Comparison of ENCODE assay signal across 1 cellular context in the genomic region with DNA sequence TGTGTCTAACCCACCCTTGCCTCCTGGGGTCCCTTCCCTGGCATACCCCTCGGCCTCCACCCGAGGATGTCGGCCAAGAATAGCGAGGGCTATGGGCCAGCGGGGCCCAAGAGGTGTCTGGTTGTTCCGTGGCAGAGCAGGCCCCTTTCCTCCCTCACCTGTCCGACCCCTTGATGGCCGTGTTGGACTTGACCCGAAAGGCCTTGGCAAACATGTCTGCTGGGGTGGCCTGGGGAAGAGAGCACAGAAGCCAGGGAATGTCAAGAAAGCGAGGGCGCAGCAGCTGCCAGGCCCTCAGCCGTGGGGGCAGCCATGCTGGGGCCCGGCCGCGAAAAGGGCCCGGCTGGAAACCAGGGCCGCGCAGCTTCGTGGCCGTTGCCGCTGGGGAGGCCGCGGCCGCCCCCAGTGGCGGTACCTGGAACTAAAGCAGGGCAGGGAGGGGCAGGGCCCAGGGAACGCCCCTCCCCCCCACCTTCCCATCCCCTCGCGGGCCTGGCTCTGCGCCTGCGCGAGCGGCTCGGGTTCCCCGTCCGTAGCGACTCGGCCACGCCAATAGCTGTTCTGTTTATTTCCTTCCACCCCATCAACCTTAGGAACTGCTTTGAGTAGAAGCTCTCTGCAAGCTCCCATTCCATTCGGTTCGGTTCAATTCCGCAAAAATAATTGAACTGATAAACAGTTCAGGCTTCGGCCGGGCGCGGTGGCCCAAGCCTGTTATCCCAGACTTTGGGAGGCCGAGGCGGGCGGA.
A peak's percentile ranks its signal among the peaks of the same experiment; 100 is the strongest.
TF ChIP-seq lines count a peak whose summit lies in the region.

A gene with protein sequence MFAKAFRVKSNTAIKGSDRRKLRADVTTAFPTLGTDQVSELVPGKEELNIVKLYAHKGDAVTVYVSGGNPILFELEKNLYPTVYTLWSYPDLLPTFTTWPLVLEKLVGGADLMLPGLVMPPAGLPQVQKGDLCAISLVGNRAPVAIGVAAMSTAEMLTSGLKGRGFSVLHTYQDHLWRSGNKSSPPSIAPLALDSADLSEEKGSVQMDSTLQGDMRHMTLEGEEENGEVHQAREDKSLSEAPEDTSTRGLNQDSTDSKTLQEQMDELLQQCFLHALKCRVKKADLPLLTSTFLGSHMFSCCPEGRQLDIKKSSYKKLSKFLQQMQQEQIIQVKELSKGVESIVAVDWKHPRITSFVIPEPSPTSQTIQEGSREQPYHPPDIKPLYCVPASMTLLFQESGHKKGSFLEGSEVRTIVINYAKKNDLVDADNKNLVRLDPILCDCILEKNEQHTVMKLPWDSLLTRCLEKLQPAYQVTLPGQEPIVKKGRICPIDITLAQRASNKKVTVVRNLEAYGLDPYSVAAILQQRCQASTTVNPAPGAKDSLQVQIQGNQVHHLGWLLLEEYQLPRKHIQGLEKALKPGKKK (minus strand): TSS at position 337 of the 748 bp plus-strand sequence. CDS start 123 bp downstream, at position 214.

TF ChIP-seq in K562, 482 proteins besides CTCF, POLR2A, EP300 and RAD21 (continued from another document and continues in another):
- no peak; the same call in 1 of the 2 replicates for TF ChIP-seq ZNF586 (CRISPR knock-in tag; conservative IDR thresholded peaks at IDR 0.05)
- no peak for TF ChIP-seq HSF4 (CRISPR knock-in tag; IDR thresholded peaks at IDR 0.05; ENCODE audit: borderline replicate concordance)
- peak; percentile 85; the same call in 1 of the 2 replicates for TF ChIP-seq ZNF766 (CRISPR knock-in tag; conservative IDR thresholded peaks at IDR 0.05)
- TF ChIP-seq, protein P1, sequence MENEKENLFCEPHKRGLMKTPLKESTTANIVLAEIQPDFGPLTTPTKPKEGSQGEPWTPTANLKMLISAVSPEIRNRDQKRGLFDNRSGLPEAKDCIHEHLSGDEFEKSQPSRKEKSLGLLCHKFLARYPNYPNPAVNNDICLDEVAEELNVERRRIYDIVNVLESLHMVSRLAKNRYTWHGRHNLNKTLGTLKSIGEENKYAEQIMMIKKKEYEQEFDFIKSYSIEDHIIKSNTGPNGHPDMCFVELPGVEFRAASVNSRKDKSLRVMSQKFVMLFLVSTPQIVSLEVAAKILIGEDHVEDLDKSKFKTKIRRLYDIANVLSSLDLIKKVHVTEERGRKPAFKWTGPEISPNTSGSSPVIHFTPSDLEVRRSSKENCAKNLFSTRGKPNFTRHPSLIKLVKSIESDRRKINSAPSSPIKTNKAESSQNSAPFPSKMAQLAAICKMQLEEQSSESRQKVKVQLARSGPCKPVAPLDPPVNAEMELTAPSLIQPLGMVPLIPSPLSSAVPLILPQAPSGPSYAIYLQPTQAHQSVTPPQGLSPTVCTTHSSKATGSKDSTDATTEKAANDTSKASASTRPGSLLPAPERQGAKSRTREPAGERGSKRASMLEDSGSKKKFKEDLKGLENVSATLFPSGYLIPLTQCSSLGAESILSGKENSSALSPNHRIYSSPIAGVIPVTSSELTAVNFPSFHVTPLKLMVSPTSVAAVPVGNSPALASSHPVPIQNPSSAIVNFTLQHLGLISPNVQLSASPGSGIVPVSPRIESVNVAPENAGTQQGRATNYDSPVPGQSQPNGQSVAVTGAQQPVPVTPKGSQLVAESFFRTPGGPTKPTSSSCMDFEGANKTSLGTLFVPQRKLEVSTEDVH (IDR thresholded peaks at IDR 0.05; ENCODE audit: low read depth, partially characterized antibody) = peak; percentile 77
- peak; percentile 60 for TF ChIP-seq HDAC3 (IDR thresholded peaks at IDR 0.05; ENCODE audit: borderline replicate concordance, partially characterized antibody)
- no peak for TF ChIP-seq ZNF224 (CRISPR knock-in tag; IDR thresholded peaks at IDR 0.05)
- peak; percentile 88 to 96 for TF ChIP-seq NONO (IDR thresholded peaks at IDR 0.05; ENCODE audit: low read depth in 2 of 2, low read length in 1 of 2)
- no peak for TF ChIP-seq BDP1 (IDR thresholded peaks at IDR 0.05; ENCODE audit: insufficient read depth, insufficient read length)
- no peak for TF ChIP-seq BRCA1 (IDR thresholded peaks at IDR 0.05)
- no peak for TF ChIP-seq BRCA1 (CRISPR knock-in tag; IDR thresholded peaks at IDR 0.05)
- TF ChIP-seq FOXA1 (IDR thresholded peaks at IDR 0.05; ENCODE audit: borderline replicate concordance) = no peak
- TF ChIP-seq, protein P2, sequence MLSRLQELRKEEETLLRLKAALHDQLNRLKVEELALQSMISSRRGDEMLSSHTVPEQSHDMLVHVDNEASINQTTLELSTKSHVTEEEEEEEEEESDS (CRISPR knock-in tag; IDR thresholded peaks at IDR 0.05) = no peak
- peak; percentile 58; the same call in 1 of the 2 replicates for TF ChIP-seq MIER1 (IDR thresholded peaks at IDR 0.05; ENCODE audit: low read depth)
- no peak for TF ChIP-seq RFX5 (IDR thresholded peaks at IDR 0.05; ENCODE audit: low read depth, low read length)
- TF ChIP-seq, protein P3, sequence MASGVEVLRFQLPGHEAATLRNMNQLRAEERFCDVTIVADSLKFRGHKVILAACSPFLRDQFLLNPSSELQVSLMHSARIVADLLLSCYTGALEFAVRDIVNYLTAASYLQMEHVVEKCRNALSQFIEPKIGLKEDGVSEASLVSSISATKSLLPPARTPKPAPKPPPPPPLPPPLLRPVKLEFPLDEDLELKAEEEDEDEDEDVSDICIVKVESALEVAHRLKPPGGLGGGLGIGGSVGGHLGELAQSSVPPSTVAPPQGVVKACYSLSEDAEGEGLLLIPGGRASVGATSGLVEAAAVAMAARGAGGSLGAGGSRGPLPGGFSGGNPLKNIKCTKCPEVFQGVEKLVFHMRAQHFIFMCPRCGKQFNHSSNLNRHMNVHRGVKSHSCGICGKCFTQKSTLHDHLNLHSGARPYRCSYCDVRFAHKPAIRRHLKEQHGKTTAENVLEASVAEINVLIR (CRISPR knock-in tag; IDR thresholded peaks at IDR 0.05) = peak; percentile 51; the same call in 1 of the 2 replicates
- TF ChIP-seq RBM25 (IDR thresholded peaks at IDR 0.05; ENCODE audit: low read depth, low read length, severe bottlenecking) = peak; percentile 86
- no peak for TF ChIP-seq SNIP1 (IDR thresholded peaks at IDR 0.05; ENCODE audit: low read depth)
- TF ChIP-seq ZC3H8 (IDR thresholded peaks at IDR 0.05) = peak; percentile 70; the same call in 1 of the 2 replicates
- TF ChIP-seq ZNF431 (CRISPR knock-in tag; IDR thresholded peaks at IDR 0.05) = peak; percentile 85; the same call in 1 of the 2 replicates
- TF ChIP-seq TBP (optimal IDR thresholded peaks at IDR 0.05; ENCODE audit: low read depth, low read length) = peak; percentile 96
- TF ChIP-seq SRSF9 (IDR thresholded peaks at IDR 0.05; ENCODE audit: borderline replicate concordance, low read depth, low read length) = no peak
- no peak for TF ChIP-seq KDM2B (CRISPR knock-in tag; IDR thresholded peaks at IDR 0.05)
- peak; percentile 99 for TF ChIP-seq GTF2E2 (tag; IDR thresholded peaks at IDR 0.05)
- no peak for TF ChIP-seq SRSF3 (IDR thresholded peaks at IDR 0.05; ENCODE audit: insufficient read depth, low read length)
- TF ChIP-seq, protein P4, sequence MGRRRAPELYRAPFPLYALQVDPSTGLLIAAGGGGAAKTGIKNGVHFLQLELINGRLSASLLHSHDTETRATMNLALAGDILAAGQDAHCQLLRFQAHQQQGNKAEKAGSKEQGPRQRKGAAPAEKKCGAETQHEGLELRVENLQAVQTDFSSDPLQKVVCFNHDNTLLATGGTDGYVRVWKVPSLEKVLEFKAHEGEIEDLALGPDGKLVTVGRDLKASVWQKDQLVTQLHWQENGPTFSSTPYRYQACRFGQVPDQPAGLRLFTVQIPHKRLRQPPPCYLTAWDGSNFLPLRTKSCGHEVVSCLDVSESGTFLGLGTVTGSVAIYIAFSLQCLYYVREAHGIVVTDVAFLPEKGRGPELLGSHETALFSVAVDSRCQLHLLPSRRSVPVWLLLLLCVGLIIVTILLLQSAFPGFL (CRISPR knock-in tag; IDR thresholded peaks at IDR 0.05) = peak; percentile 99; the same call in 1 of the 2 replicates
- TF ChIP-seq SIN3A (IDR thresholded peaks at IDR 0.05; ENCODE audit: borderline replicate concordance in 2 of 2, control insufficient read depth in 1 of 2, low read depth in 2 of 2, low read length in 2 of 2) = peak; percentile 89 to 97; a peak in 3 of 4 replicates
- TF ChIP-seq ZNF133 (CRISPR knock-in tag; IDR thresholded peaks at IDR 0.05) = no peak
- TF ChIP-seq CTBP1 (IDR thresholded peaks at IDR 0.05; ENCODE audit: borderline replicate concordance) = peak; percentile 96
- TF ChIP-seq, protein P5, sequence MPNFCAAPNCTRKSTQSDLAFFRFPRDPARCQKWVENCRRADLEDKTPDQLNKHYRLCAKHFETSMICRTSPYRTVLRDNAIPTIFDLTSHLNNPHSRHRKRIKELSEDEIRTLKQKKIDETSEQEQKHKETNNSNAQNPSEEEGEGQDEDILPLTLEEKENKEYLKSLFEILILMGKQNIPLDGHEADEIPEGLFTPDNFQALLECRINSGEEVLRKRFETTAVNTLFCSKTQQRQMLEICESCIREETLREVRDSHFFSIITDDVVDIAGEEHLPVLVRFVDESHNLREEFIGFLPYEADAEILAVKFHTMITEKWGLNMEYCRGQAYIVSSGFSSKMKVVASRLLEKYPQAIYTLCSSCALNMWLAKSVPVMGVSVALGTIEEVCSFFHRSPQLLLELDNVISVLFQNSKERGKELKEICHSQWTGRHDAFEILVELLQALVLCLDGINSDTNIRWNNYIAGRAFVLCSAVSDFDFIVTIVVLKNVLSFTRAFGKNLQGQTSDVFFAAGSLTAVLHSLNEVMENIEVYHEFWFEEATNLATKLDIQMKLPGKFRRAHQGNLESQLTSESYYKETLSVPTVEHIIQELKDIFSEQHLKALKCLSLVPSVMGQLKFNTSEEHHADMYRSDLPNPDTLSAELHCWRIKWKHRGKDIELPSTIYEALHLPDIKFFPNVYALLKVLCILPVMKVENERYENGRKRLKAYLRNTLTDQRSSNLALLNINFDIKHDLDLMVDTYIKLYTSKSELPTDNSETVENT (CRISPR knock-in tag; IDR thresholded peaks at IDR 0.05) = peak; percentile 95
- TF ChIP-seq POLR2AphosphoS2 (IDR thresholded peaks at IDR 0.05; ENCODE audit: low read length) = 0 out of 2 replicates have a peak, but pooled peaks have one; percentile 56
- TF ChIP-seq HMG20A (CRISPR knock-in tag; conservative IDR thresholded peaks at IDR 0.05) = no peak
- TF ChIP-seq TRIM28 (IDR thresholded peaks at IDR 0.05) = no peak; the same call in 1 of the 2 replicates
- TF ChIP-seq, protein P6, sequence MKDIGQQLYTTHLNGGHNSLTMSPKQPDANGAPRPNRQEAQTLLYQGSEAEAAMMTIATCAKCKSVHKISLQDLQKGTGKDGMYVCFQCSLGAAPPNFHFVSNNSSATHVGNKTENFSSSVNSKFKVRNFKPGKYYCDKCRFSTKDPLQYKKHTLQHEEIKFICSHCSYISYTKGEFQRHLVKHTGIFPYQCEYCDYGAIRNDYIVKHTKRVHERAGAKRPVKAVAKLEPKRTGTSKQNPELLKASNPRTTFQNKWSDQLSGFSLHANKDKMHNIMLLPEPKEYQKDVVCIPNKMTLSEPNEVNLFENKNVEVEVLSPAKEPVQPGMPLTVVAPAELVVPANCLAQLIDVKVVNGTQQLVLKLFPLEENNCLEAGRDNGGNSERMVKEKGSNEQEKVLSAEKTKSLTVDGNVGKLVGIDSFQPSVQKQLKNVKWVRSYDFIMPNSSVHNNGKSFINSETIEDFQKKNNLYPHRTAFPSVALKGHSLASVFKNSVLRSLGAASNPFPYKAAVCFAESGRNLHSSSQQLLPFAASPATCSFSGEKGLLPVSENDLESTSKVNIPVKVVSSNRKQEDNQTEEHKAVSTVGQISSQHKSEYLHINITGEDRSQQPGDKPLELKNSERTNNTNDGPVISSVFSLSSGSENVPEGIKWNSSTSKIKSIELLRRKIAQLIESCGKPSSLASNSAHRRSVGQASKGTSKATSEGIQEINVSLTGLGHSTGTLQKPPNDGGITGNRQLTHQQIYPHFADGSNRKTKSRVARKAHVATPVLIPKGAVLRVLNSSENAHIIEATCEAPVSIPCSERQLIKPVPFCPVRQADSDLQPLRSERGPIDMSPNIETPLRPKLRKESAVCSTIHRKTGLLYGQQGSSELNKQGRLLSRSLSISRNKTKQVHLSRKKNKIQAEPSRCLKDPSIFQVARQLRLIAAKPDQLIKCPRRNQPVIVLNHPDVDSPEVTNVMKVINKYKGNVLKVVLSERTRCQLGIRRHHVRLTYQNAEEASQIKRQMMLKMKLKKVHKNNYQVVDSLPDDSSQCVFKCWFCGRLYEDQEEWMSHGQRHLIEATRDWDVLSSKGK (CRISPR knock-in tag; IDR thresholded peaks at IDR 0.05) = no peak
- TF ChIP-seq, protein P7, sequence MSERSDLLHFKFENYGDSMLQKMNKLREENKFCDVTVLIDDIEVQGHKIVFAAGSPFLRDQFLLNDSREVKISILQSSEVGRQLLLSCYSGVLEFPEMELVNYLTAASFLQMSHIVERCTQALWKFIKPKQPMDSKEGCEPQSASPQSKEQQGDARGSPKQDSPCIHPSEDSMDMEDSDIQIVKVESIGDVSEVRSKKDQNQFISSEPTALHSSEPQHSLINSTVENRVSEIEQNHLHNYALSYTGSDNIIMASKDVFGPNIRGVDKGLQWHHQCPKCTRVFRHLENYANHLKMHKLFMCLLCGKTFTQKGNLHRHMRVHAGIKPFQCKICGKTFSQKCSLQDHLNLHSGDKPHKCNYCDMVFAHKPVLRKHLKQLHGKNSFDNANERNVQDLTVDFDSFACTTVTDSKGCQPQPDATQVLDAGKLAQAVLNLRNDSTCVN (CRISPR knock-in tag; IDR thresholded peaks at IDR 0.05) = no peak
- TF ChIP-seq GATAD2B (IDR thresholded peaks at IDR 0.05; ENCODE audit: borderline replicate concordance) = peak; percentile 99
- TF ChIP-seq YY1 (IDR thresholded peaks at IDR 0.05; ENCODE audit: borderline replicate concordance in 1 of 3, control insufficient read depth in 1 of 3, extremely low read depth in 1 of 3, insufficient read depth in 3 of 3, insufficient read length in 1 of 3, insufficient replicate concordance in 2 of 3, low read depth in 1 of 3, low read length in 2 of 3) = peak; percentile 98 to 100 (median 100)
- TF ChIP-seq, protein P8, sequence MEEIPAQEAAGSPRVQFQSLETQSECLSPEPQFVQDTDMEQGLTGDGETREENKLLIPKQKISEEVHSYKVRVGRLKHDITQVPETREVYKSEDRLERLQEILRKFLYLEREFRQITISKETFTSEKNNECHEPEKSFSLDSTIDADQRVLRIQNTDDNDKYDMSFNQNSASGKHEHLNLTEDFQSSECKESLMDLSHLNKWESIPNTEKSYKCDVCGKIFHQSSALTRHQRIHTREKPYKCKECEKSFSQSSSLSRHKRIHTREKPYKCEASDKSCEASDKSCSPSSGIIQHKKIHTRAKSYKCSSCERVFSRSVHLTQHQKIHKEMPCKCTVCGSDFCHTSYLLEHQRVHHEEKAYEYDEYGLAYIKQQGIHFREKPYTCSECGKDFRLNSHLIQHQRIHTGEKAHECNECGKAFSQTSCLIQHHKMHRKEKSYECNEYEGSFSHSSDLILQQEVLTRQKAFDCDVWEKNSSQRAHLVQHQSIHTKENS (CRISPR knock-in tag; IDR thresholded peaks at IDR 0.05) = no peak
- no peak for TF ChIP-seq SLC30A9 (CRISPR knock-in tag; IDR thresholded peaks at IDR 0.05)
